ENCODE assay signal across 7 cellular contexts in the genomic region with DNA sequence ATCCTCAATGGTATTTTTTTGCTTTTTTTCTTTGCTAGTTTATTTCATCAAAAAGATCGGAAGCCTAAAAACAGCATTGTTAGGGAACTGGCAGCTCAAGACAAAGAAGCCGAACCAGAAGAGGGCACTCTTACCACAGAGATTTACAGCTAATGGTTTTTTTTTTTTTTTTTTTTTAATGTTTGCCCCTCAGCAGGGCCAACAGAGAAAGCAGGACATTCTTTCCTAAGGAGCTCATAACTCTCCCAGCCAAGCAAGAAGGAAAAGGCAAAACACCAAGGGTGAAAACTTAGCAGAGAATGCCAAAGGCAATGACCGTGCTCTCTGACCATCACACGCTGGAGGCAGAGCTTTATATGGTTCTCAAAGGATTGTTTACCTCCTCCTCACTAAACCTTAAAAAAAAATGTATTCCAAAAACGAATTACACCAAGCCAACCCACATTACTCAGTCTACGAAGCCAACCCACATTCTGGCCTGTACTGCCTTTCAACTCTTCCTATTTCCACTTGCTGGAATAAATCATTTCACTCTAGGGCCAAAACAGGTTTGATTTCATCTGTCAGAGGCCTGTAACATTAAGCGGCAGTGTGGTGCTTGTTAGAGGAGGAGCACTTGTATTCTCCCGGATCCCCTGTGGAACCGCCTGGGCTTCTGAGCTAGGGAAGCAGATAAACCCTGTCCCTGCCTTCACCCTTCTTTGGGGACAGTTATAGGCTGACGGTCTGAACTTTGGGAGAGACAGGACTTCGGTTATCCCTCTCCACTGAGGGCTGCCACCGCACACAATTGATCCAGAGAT. TPM values are rescaled to one million over a fixed set of nuclear protein-coding genes. Genes with fewer than 3 reads are reported as not detected.
A peak's percentile ranks its signal among the peaks of the same experiment; 100 is the strongest.
DNase-seq lines count a peak whose midpoint lies in the region; ATAC-seq and FAIRE-seq lines count a peak whose summit lies in the region.

No MANE protein-coding gene starts in this region.

- WGBS in mesenchymal stem cell: 45% methylated on average over 12 of the region's 12 CpGs

- H3K27ac ChIP-seq in mesenchymal stem cell (ENCODE audit: low read length, poor library complexity, severe bottlenecking): peak overlapping the region; percentile 89

- no peak overlapping the region for H3K14ac ChIP-seq in mesenchymal stem cell (ENCODE audit: low read length in 2 of 2)

- peaks cover 5% of the 10 kb centered on the region for H3K4me1 ChIP-seq in mesenchymal stem cell (ENCODE audit: control insufficient read depth, insufficient read depth, low read depth, low read length)

- H3K4me3 ChIP-seq in mesenchymal stem cell (ENCODE audit: insufficient read depth in 1 of 2, low read depth in 1 of 2, low read length in 2 of 2): no peak overlapping the region

- no peaks in the 10 kb centered on the region for H3K79me1 ChIP-seq in mesenchymal stem cell (replicated peaks; ENCODE audit: low read length, poor library complexity, severe bottlenecking)

- H2BK12ac ChIP-seq in mesenchymal stem cell (ENCODE audit: low read length in 2 of 2): peak overlapping the region; percentile 60 to 80

- H2BK5ac ChIP-seq in mesenchymal stem cell (ENCODE audit: low read depth, low read length, poor library complexity, severe bottlenecking): peak overlapping the region; percentile 40

- no peak overlapping the region for H3K23ac ChIP-seq in mesenchymal stem cell (ENCODE audit: low read length in 2 of 2)

- peak overlapping the region; percentile 86 for H3K9ac ChIP-seq in mesenchymal stem cell (ENCODE audit: low read length)

- H3K9me3 ChIP-seq in mesenchymal stem cell (ENCODE audit: control insufficient read depth, low read length): no peaks in the 10 kb centered on the region

- H4K91ac ChIP-seq in mesenchymal stem cell (ENCODE audit: low read length): peak overlapping the region; percentile 82

- H3K36me3 ChIP-seq in mesenchymal stem cell (ENCODE audit: control insufficient read depth in 1 of 2, insufficient read depth in 2 of 2, low read depth in 1 of 2, low read length in 2 of 2): no peaks in the 10 kb centered on the region

- no peak for FAIRE-seq in urothelium cell line (lab: Jason Lieb, UNC)

- H2BK15ac ChIP-seq in mesenchymal stem cell (ENCODE audit: low read depth, poor library complexity, severe bottlenecking): no peak overlapping the region

- DNase-seq in GF-D8 (lab: John Stamatoyannopoulos, UW): peak; percentile 8
- DNase-seq in LHCN-M2 (ENCODE audit: low read depth): peak; percentile 85
- peak; percentile 64 for DNase-seq in RKO (ENCODE audit: low spot score)
- peak; percentile 7 for DNase-seq in effector CD4-positive, alpha-beta T cell
- peak; percentile 90 for DNase-seq in mesenchymal stem cell
- DNase-seq in urothelium cell line (ENCODE audit: low spot score): peak; percentile 46

- H3K4me2 ChIP-seq in mesenchymal stem cell (ENCODE audit: low read length, poor library complexity, severe bottlenecking): no peak overlapping the region

- H4K8ac ChIP-seq in mesenchymal stem cell (ENCODE audit: low read length): peak overlapping the region; percentile 82

- no peak for ATAC-seq in GM18873 (IDR thresholded peaks at IDR 0.05; ENCODE audit: low FRiP score, unreplicated experiment)

- peak overlapping the region; percentile 24 to 71 for H3K4ac ChIP-seq in mesenchymal stem cell (ENCODE audit: low read depth in 1 of 2, low read length in 2 of 2)

- H2AK5ac ChIP-seq in mesenchymal stem cell (ENCODE audit: low read length, severe bottlenecking): peak overlapping the region; percentile 63

- H2AFZ ChIP-seq in mesenchymal stem cell (ENCODE audit: low read depth, low read length): peak overlapping the region; percentile 7

- H3K18ac ChIP-seq in mesenchymal stem cell (ENCODE audit: low read depth in 1 of 2, low read length in 2 of 2): peak overlapping the region; percentile 26 to 79

- H3K27me3 ChIP-seq in mesenchymal stem cell (ENCODE audit: control insufficient read depth in 1 of 2, insufficient read depth in 1 of 2, low read length in 2 of 2): no peaks in the 10 kb centered on the region

- peak overlapping the region; percentile 27 for H2BK120ac ChIP-seq in mesenchymal stem cell (ENCODE audit: low read depth, low read length)

RNA-seq across cellular contexts. Expression of a gene that starts 35.6 kb away (rescaled TPM):
- 20.2 and 35.2 TPM in 2 replicates for total RNA-seq in LHCN-M2 (2014; rRNA removed)
- polyA plus RNA-seq in LHCN-M2 (2012): 53.5 TPM
- 59.2 TPM for polyA plus RNA-seq in mesenchymal stem cell (2013, experiment 1 of 2)
- 59.2 TPM for polyA plus RNA-seq in mesenchymal stem cell (2013, experiment 2 of 2)

Comparison
In these comparisons a context has a peak if more than half of its experiments do, and no peak if none do; other contexts are left out.
1. DNase-seq: peak in every context shown above with its lines; median percentile 90 in mesenchymal stem cell; 85 in LHCN-M2; 64 in RKO; 46 in urothelium cell line; 8 in GF-D8; 7 in effector CD4-positive, alpha-beta T cell.